In genomic region chr18:49059028-49059670, GRCh38 we compare ENCODE assay signal across 17 cellular contexts.
DNase-seq lines count a peak whose midpoint lies in the region; ATAC-seq and TF ChIP-seq lines count a peak whose summit lies in the region.
"Had no signal": no experiment of that assay in that cellular context is flagged by ENCODE, and none has a peak within 500 bp of the region (broad histone marks: within the 10 kb centered on the region; RNA-seq: fewer than 3 reads in every experiment).

No MANE protein-coding gene starts in this region.

- intact Hi-C loops in PC-3 (cut with micrococcal nuclease): no loop called here
- intact Hi-C loops in activated CD4-positive, alpha-beta memory T cell treated with anti-CD3 and anti-CD28 coated beads for 36 hours (cut with micrococcal nuclease): no loop called here

- H4K20me1 ChIP-seq in GM23338 (replicated peaks; ENCODE audit: insufficient read depth) (no peaks in the 10 kb centered on the region), PC-3 (ENCODE audit: low read length) (no peaks in the 10 kb centered on the region)

- ATAC-seq in GM23338 (peak; percentile 53; the same call in 2 of the 3 replicates), PC-3 (no peak)
- ATAC-seq: stimulated activated naive CD8-positive, alpha-beta T cell treated with anti-CD3 and anti-CD28 coated beads, Interleukin-15, Interleukin-2, amounts not matched to agents 100 U/mL and 50 U/mL, for 24 hours had no signal

- H3K4me3 ChIP-seq in AG10803 (ENCODE audit: low read length) (no peak overlapping the region), GM23338 (no peak overlapping the region), PC-3 (ENCODE audit: low read length) (no peak overlapping the region), fibroblast of pulmonary artery (replicated peaks; ENCODE audit: low read depth, low read length) (no peak overlapping the region)
- H3K4me3 ChIP-seq: lung had no signal

- no peaks in the 10 kb centered on the region for H3F3A ChIP-seq in GM23338 (replicated peaks; ENCODE audit: low read depth)
- H3F3A ChIP-seq in PC-3 (ENCODE audit: low read length, unreplicated experiment): no peaks in the 10 kb centered on the region

- no peak overlapping the region for H3K9ac ChIP-seq in PC-3 (ENCODE audit: low read length)

- no peaks in the 10 kb centered on the region for H3K9me3 Mint-ChIP-seq in GM23338
- no peaks in the 10 kb centered on the region for H3K9me3 Mint-ChIP-seq in activated CD4-positive, alpha-beta memory T cell treated with anti-CD3 and anti-CD28 coated beads for 36 hours
- H3K9me3 Mint-ChIP-seq: activated naive CD8-positive, alpha-beta T cell treated with anti-CD3 and anti-CD28 coated beads for 36 hours had no signal

- H3K27me3 Mint-ChIP-seq in GM23338 (ENCODE audit: insufficient read depth, low read depth, poor library complexity): peaks cover 3% of the 10 kb centered on the region
- no peaks in the 10 kb centered on the region for H3K27me3 Mint-ChIP-seq in activated CD4-positive, alpha-beta memory T cell treated with anti-CD3 and anti-CD28 coated beads for 36 hours
- H3K27me3 Mint-ChIP-seq: activated naive CD8-positive, alpha-beta T cell treated with anti-CD3 and anti-CD28 coated beads for 36 hours had no signal

- no peaks in the 10 kb centered on the region for H3K36me3 Mint-ChIP-seq in GM23338 (ENCODE audit: low read depth)
- no peaks in the 10 kb centered on the region for H3K36me3 Mint-ChIP-seq in activated CD4-positive, alpha-beta memory T cell treated with anti-CD3 and anti-CD28 coated beads for 36 hours

- H3K36me3 ChIP-seq in GM23338 (ENCODE audit: insufficient read depth) (no peaks in the 10 kb centered on the region), PC-3 (ENCODE audit: low read depth, low read length) (no peaks in the 10 kb centered on the region)

- H3K4me3 Mint-ChIP-seq in GM23338: no peak overlapping the region
- no peak overlapping the region for H3K4me3 Mint-ChIP-seq in activated CD4-positive, alpha-beta memory T cell treated with anti-CD3 and anti-CD28 coated beads for 36 hours
- H3K4me3 Mint-ChIP-seq: activated naive CD8-positive, alpha-beta T cell treated with anti-CD3 and anti-CD28 coated beads for 36 hours had no signal

- 0 out of 2 replicates have a peak, but pooled peaks cover 18% of the 10 kb centered on the region for H3K4me1 ChIP-seq in GM23338 (ENCODE audit: insufficient read depth)
- no peaks in the 10 kb centered on the region for H3K4me1 ChIP-seq in PC-3 (ENCODE audit: insufficient read depth, low read length)
- H3K4me1 ChIP-seq: Caco-2 had no signal

- no peak overlapping the region for H3K27ac Mint-ChIP-seq in GM23338
- no peak overlapping the region for H3K27ac Mint-ChIP-seq in activated CD4-positive, alpha-beta memory T cell treated with anti-CD3 and anti-CD28 coated beads for 36 hours
- H3K27ac Mint-ChIP-seq: activated naive CD8-positive, alpha-beta T cell treated with anti-CD3 and anti-CD28 coated beads for 36 hours had no signal

- H3K79me2 ChIP-seq in GM23338 (replicated peaks; ENCODE audit: insufficient read depth): no peaks in the 10 kb centered on the region
- no peaks in the 10 kb centered on the region for H3K79me2 ChIP-seq in PC-3 (ENCODE audit: low read length)

- H3K4me2 ChIP-seq in GM23338: no peak overlapping the region
- H3K4me2 ChIP-seq in PC-3 (ENCODE audit: low read length): no peak overlapping the region

- DNase-seq in AG10803 (ENCODE audit: low read depth): no peak
- peak; percentile 47 for DNase-seq in GM23338 (ENCODE audit: low spot score)
- DNase-seq in PC-3: peak; percentile 3
- peak; percentile 21 for DNase-seq in fibroblast of pulmonary artery (ENCODE audit: low read depth)
- DNase-seq in KBM-7: no peak
- no peak for DNase-seq in activated CD4-positive, alpha-beta memory T cell treated with anti-CD3 and anti-CD28 coated beads for 36 hours
- no peak for DNase-seq in T-helper 1 cell
- no peak for DNase-seq in activated gamma-delta T cell (lab: John Stamatoyannopoulos, UW)
- DNase-seq: activated naive CD8-positive, alpha-beta T cell treated with anti-CD3 and anti-CD28 coated beads for 36 hours; cortex of kidney; NCI-H1092; NCI-H774; stimulated activated CD4-positive, alpha-beta T cell treated with anti-CD3 and anti-CD28 coated beads, Interleukin-1b, Interleukin-23, amount 100 ng/mL, for 48 hours; stimulated activated naive CD8-positive, alpha-beta T cell treated with anti-CD3 and anti-CD28 coated beads, Interleukin-15, Interleukin-2, amounts not matched to agents 100 U/mL and 50 U/mL, for 24 hours; SW 1271 had no signal

- TF ChIP-seq CTCF in AG10803 (conservative IDR thresholded peaks at IDR 0.05; ENCODE audit: low read length) (peak; percentile 37), GM23338 (conservative IDR thresholded peaks at IDR 0.05; ENCODE audit: low read depth in 2 of 2) (peak; percentile 44 to 62), PC-3 (conservative IDR thresholded peaks at IDR 0.05; ENCODE audit: low read depth, low read length) (peak; percentile 32; the same call in 1 of the 2 replicates), fibroblast of pulmonary artery (IDR thresholded peaks at IDR 0.05; ENCODE audit: low read length, missing control alignments) (peak; percentile 34)

- H3K9me2 ChIP-seq in GM23338 (ENCODE audit: insufficient read depth) (no peaks in the 10 kb centered on the region), PC-3 (replicated peaks; ENCODE audit: low read length) (no peaks in the 10 kb centered on the region)

- H3K27ac ChIP-seq in GM23338 (ENCODE audit: low read depth) (no peak overlapping the region), PC-3 (ENCODE audit: low read length) (no peak overlapping the region)

- POLR2A ChIA-PET in PC-3 (lab: Charles Lee; ENCODE audit: unreplicated experiment): no interaction called here
- POLR2A ChIA-PET in activated CD4-positive, alpha-beta memory T cell treated with anti-CD3 and anti-CD28 coated beads for 36 hours (lab: Charles Lee): no interaction called here

- in situ Hi-C loops in KBM-7 (cut with MboI; ENCODE audit: low pct_unique_long_range_greater_than_20kb, low sequenced_read_pairs): no loop called here

- H3K27me3 ChIP-seq in GM23338 (ENCODE audit: insufficient read depth) (no peaks in the 10 kb centered on the region), PC-3 (ENCODE audit: low read length) (no peaks in the 10 kb centered on the region)

- CTCF ChIA-PET in PC-3 (lab: Charles Lee): no interaction called here
- CTCF ChIA-PET in activated CD4-positive, alpha-beta memory T cell treated with anti-CD3 and anti-CD28 coated beads for 36 hours (lab: Charles Lee): interaction anchor here (0.9 to 1.2 kb wide), 2 partner anchors 14 to 179 kb away, joined by 3 to 4 read pairs; no protein-coding TSS in a partner anchor

- BruUV-seq in PC-3 (replicated peaks; lab: Mats Ljungman, UMichigan): no TSS peak

- H2AFZ ChIP-seq in GM23338: no peak overlapping the region
- no peak overlapping the region for H2AFZ ChIP-seq in PC-3 (ENCODE audit: low read length)

- no peaks in the 10 kb centered on the region for H3K9me3 ChIP-seq in PC-3 (ENCODE audit: low read length)
- H3K9me3 ChIP-seq: Caco-2 had no signal

- peaks cover 23% of the 10 kb centered on the region for H3K4me1 Mint-ChIP-seq in GM23338
- peaks cover 16% of the 10 kb centered on the region for H3K4me1 Mint-ChIP-seq in activated CD4-positive, alpha-beta memory T cell treated with anti-CD3 and anti-CD28 coated beads for 36 hours (ENCODE audit: low read depth)

TF ChIP-seq in GM23338, 12 proteins besides CTCF, POLR2A, EP300 and RAD21 (continues in another document):
- TF ChIP-seq, protein P1, sequence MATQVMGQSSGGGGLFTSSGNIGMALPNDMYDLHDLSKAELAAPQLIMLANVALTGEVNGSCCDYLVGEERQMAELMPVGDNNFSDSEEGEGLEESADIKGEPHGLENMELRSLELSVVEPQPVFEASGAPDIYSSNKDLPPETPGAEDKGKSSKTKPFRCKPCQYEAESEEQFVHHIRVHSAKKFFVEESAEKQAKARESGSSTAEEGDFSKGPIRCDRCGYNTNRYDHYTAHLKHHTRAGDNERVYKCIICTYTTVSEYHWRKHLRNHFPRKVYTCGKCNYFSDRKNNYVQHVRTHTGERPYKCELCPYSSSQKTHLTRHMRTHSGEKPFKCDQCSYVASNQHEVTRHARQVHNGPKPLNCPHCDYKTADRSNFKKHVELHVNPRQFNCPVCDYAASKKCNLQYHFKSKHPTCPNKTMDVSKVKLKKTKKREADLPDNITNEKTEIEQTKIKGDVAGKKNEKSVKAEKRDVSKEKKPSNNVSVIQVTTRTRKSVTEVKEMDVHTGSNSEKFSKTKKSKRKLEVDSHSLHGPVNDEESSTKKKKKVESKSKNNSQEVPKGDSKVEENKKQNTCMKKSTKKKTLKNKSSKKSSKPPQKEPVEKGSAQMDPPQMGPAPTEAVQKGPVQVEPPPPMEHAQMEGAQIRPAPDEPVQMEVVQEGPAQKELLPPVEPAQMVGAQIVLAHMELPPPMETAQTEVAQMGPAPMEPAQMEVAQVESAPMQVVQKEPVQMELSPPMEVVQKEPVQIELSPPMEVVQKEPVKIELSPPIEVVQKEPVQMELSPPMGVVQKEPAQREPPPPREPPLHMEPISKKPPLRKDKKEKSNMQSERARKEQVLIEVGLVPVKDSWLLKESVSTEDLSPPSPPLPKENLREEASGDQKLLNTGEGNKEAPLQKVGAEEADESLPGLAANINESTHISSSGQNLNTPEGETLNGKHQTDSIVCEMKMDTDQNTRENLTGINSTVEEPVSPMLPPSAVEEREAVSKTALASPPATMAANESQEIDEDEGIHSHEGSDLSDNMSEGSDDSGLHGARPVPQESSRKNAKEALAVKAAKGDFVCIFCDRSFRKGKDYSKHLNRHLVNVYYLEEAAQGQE (IDR thresholded peaks at IDR 0.05; ENCODE audit: unreplicated experiment): no peak
- TF ChIP-seq EZH2 (IDR thresholded peaks at IDR 0.05; ENCODE audit: low read depth, unreplicated experiment) (no peak), STAT1 (IDR thresholded peaks at IDR 0.05; ENCODE audit: unreplicated experiment) (no peak), JUNB (IDR thresholded peaks at IDR 0.05; ENCODE audit: unreplicated experiment) (no peak)

Comparison
In these comparisons a context has a peak if more than half of its experiments do, and no peak if none do; other contexts are left out.
1. DNase-seq: peak in GM23338 (single experiment), PC-3 (single experiment) and fibroblast of pulmonary artery (single experiment); none in AG10803 (single experiment), KBM-7 (single experiment), activated CD4-positive, alpha-beta memory T cell treated with anti-CD3 and anti-CD28 coated beads for 36 hours (single experiment), T-helper 1 cell (0 of 5) and activated gamma-delta T cell (single experiment).
2. Peak in every context shown above with its lines, with median percentiles within 50 percentile points of each other: CTCF ChIP-seq.